In the genomic region with DNA sequence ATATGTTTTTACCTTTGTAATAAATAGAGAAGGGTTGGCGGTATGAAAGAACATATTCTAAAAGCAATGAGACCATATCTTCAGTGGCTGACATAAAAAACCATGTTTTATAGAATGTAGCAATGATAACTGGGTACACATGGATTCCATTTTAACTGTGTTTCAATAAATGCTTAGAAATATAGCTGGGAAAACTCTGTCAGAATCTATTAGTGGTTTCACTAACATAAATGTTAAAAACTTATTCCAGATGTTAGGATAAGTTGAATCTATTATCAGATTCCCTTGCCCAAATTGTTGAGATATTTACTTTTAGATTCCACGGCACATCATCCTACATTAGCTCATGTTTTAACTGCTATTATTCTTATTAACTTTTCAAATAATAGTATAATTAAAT, we compare ENCODE assay signal across 26 cellular contexts.
"Had no signal": no experiment of that assay in that cellular context is flagged by ENCODE, and none has a peak within 500 bp of the region (broad histone marks: within the 10 kb centered on the region; RNA-seq: fewer than 3 reads in every experiment).

No MANE protein-coding gene starts in this region.

- H3K9me3 ChIP-seq: neutrophil, psoas muscle, right lobe of liver, sigmoid colon, stomach, thoracic aorta, thyroid gland, upper lobe of left lung, vagina had no signal

- H2AFZ ChIP-seq: parathyroid adenoma had no signal

- H3K4me1 ChIP-seq: psoas muscle, right lobe of liver, sigmoid colon, thyroid gland, tibial nerve, upper lobe of left lung, vagina had no signal

- H3K79me2 ChIP-seq: parathyroid adenoma had no signal

- DNase-seq: naive thymus-derived CD8-positive, alpha-beta T cell; nephron progenitor cell; nucleus accumbens; posterior cingulate gyrus; psoas muscle; right cardiac atrium; right lobe of liver; sigmoid colon; small intestine; stimulated activated CD4-positive, alpha-beta T cell treated with anti-CD3 and anti-CD28 coated beads, Interleukin-15, amount 100 ng/mL, for 24 hours; stimulated activated CD4-positive, alpha-beta T cell treated with anti-CD3 and anti-CD28 coated beads, Interleukin-2, amount 100 ng/mL, for 24 hours; stimulated activated CD4-positive, alpha-beta T cell treated with anti-CD3 and anti-CD28 coated beads, Interleukin-2, amount 100 ng/mL, for 48 hours; stimulated activated CD4-positive, alpha-beta T cell treated with anti-CD3 and anti-CD28 coated beads, Interleukin-4, amount 100 ng/mL, for 24 hours; stimulated activated naive B cell treated with anti-CD40 and anti-IgM and Interleukin-4, amounts not matched to agents 10 μg/mL and 1 μg/mL and 100 μg/mL, for 72 hours; stimulated activated naive CD4-positive, alpha-beta T cell treated with Interleukin-2 at 50 U/mL for 16 hours; stomach; thyroid gland; trophoblast cell; upper lobe of left lung had no signal

- H3K9ac ChIP-seq: parathyroid adenoma had no signal

- H3K4me3 ChIP-seq: psoas muscle, right lobe of liver, sigmoid colon, stomach, thoracic aorta, thyroid gland, tibial nerve, upper lobe of left lung, vagina had no signal

- H3K36me3 ChIP-seq: neutrophil, right lobe of liver, sigmoid colon, stomach, thoracic aorta, thyroid gland, tibial nerve, upper lobe of left lung, vagina had no signal

- H3K27me3 ChIP-seq: neutrophil, right lobe of liver, sigmoid colon, stomach, thyroid gland, tibial nerve, upper lobe of left lung, vagina had no signal

- H3K27ac ChIP-seq: neutrophil, parathyroid adenoma, psoas muscle, right lobe of liver, sigmoid colon, stomach, thoracic aorta, thyroid gland, tibial nerve, upper lobe of left lung, vagina had no signal

- ATAC-seq: naive thymus-derived CD8-positive, alpha-beta T cell; natural killer cell treated with Interleukin-12 subunit alpha and Interleukin-12 subunit beta and Interleukin-15 and Interleukin-18, amount 100 ng/mL, for 72 hours; psoas muscle; right cardiac atrium; right lobe of liver; stimulated activated effector memory CD8-positive, alpha-beta T cell treated with anti-CD3 and anti-CD28 coated beads, Interleukin-12 subunit alpha, Interleukin-12 subunit beta, amount 100 ng/mL, for 72 hours; stimulated activated naive B cell treated with anti-CD40 and anti-IgM and Interleukin-4, amounts not matched to agents 10 μg/mL and 1 μg/mL and 100 μg/mL, for 72 hours had no signal
